Comparison of ENCODE assay signal across 8 cellular contexts in the genomic region with DNA sequence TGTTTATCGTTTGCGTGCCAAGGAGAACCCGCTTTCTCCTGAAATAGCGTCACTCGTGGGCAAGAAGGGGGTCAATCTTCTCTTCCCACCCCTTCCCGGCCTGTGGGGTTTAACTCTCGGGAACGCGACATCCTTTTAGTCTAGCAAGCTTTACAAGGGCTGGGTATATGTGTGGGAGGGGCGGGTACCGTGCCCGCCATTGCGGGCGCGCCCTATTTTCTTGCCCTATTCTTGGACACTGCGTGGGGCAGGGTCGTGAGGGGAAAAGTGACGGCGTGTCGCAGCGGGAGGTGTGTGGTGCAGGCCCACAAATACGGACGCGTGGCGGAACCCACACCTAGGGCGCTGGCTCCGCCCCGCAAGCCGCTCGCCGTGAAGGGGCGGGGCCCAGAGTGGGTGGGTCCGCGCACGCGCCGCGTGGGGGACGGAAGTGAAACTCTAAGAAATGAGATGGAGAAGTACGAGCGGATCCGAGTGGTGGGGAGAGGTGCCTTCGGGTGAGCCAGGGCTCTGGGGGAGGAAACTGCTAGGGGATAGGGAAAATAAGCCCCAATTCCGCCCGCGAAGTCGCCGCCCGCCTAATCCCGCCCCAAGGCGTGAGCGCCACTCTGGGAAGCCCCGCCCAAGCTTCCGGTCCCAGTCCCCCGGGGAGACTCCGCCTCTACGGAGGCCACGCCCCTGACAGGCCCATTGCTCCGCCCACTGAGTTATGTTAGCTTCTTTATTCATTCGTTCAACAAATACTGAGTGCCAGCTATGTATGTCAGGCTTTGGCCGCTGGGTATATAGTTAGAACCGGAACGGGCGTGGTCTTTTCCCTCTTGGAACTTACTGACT. TPM values are rescaled to one million over a fixed set of nuclear protein-coding genes. Genes with fewer than 3 reads are reported as not detected.
DNase-seq lines count a peak whose midpoint lies in the region; ATAC-seq and TF ChIP-seq lines count a peak whose summit lies in the region.

Gene NEK8 (plus strand): TSS at position 425 of the 837 bp plus-strand sequence. CDS start 26 bp downstream, at position 451.

- H3K36me3 Mint-ChIP-seq in CD8-positive, alpha-beta T cell: peaks cover 22% of the 10 kb centered on the region
- peaks cover 14% of the 10 kb centered on the region for H3K36me3 Mint-ChIP-seq in memory B cell

- H3K27me3 Mint-ChIP-seq in CD8-positive, alpha-beta T cell (ENCODE audit: low read depth): no peaks in the 10 kb centered on the region
- H3K27me3 Mint-ChIP-seq in memory B cell: no peaks in the 10 kb centered on the region

- H3K4me1 ChIP-seq in CD8-positive, alpha-beta T cell (ENCODE audit: insufficient read depth, low read length): peaks cover 20% of the 10 kb centered on the region
- peaks cover 31% of the 10 kb centered on the region for H3K4me1 ChIP-seq in effector memory CD4-positive, alpha-beta T cell (ENCODE audit: control insufficient read depth, insufficient read depth, low read length, poor library complexity, severe bottlenecking)

- CTCF ChIA-PET in CD8-positive, alpha-beta T cell (lab: Charles Lee): interaction anchor here (0.7 to 15.3 kb wide), 17 partner anchors 9 to 389 kb away, joined by 3 to 532 read pairs (median 11); partner anchors contain the start of genes FAM222B, FLOT2, PHF12 and PROCA1

- H3K4me1 Mint-ChIP-seq in CD8-positive, alpha-beta T cell (ENCODE audit: low read depth): peaks cover 43% of the 10 kb centered on the region
- H3K4me1 Mint-ChIP-seq in memory B cell: peaks cover 37% of the 10 kb centered on the region

- peak within 1 kb of the TSS; percentile 99 for H3K27ac Mint-ChIP-seq in CD8-positive, alpha-beta T cell
- peak within 1 kb of the TSS; percentile 98 for H3K27ac Mint-ChIP-seq in memory B cell

- H3K27me3 ChIP-seq in CD8-positive, alpha-beta T cell (ENCODE audit: insufficient read depth, low read length): no peaks in the 10 kb centered on the region
- no peaks in the 10 kb centered on the region for H3K27me3 ChIP-seq in effector memory CD4-positive, alpha-beta T cell (replicated peaks; ENCODE audit: control insufficient read depth, insufficient read depth, low read length, poor library complexity, severe bottlenecking)

- ATAC-seq in CD8-positive, alpha-beta T cell: peak; percentile 69
- ATAC-seq in GM19463 (IDR thresholded peaks at IDR 0.05; ENCODE audit: unreplicated experiment) (peak; percentile 25), memory B cell (ENCODE audit: low read depth) (peak; percentile 61)

- POLR2A ChIA-PET in CD8-positive, alpha-beta T cell (lab: Charles Lee): interaction anchor here (0.6 to 6.8 kb wide), 6 partner anchors 9 to 222 kb away, joined by 3 to 187 read pairs (median 26); partner anchors contain the start of genes FAM222B, PHF12, RPL23A and TRAF4

- DNase-seq in CD8-positive, alpha-beta T cell: peak; percentile 95 to 99 (median 98)
- DNase-seq in HT-29 (ENCODE audit: low spot score): peak; percentile 99
- peak; percentile 90 for DNase-seq in NK-92 treated with Interleukin-12 subunit alpha and Interleukin-12 subunit beta, amount 100 ng/mL, for 24 hours (lab: John Stamatoyannopoulos, UW)
- peak; percentile 100 for DNase-seq in activated CD8-positive, alpha-beta memory T cell treated with anti-CD3 and anti-CD28 coated beads for 24 hours
- peak; percentile 95 to 96 (median 96) for DNase-seq in effector memory CD4-positive, alpha-beta T cell
- DNase-seq in memory B cell (ENCODE audit: low spot score in 2 of 2): peak; percentile 96 to 99
- DNase-seq in stimulated activated CD4-positive, alpha-beta T cell treated with anti-CD3 and anti-CD28 coated beads, TNF-alpha, amount 100 ng/mL, for 4 hours (ENCODE audit: low read depth in 3 of 3): peak; percentile 97 to 99 (median 98)

- TF ChIP-seq CTCF in CD8-positive, alpha-beta T cell (IDR thresholded peaks at IDR 0.05): no peak

- H3K36me3 ChIP-seq in CD8-positive, alpha-beta T cell (ENCODE audit: insufficient read depth, low read length): peaks cover 11% of the 10 kb centered on the region
- peaks cover 14% of the 10 kb centered on the region for H3K36me3 ChIP-seq in effector memory CD4-positive, alpha-beta T cell (ENCODE audit: control insufficient read depth, insufficient read depth, low read length)

- H3K4me3 ChIP-seq in CD8-positive, alpha-beta T cell (ENCODE audit: low read depth, low read length): peak within 1 kb of the TSS; percentile 92
- peak within 1 kb of the TSS; percentile 64 for H3K4me3 ChIP-seq in effector memory CD4-positive, alpha-beta T cell (ENCODE audit: insufficient read depth, low read depth, low read length, poor library complexity, severe bottlenecking)

- H3K9me3 Mint-ChIP-seq in CD8-positive, alpha-beta T cell: no peaks in the 10 kb centered on the region
- no peaks in the 10 kb centered on the region for H3K9me3 Mint-ChIP-seq in memory B cell

- H3K9me3 ChIP-seq in CD8-positive, alpha-beta T cell (ENCODE audit: low read length): no peaks in the 10 kb centered on the region
- H3K9me3 ChIP-seq in effector memory CD4-positive, alpha-beta T cell (ENCODE audit: control insufficient read depth, low read length): no peaks in the 10 kb centered on the region

- intact Hi-C loops in CD8-positive, alpha-beta T cell (cut with DNase I, micrococcal nuclease): loop anchor here (1.0 to 10.0 kb wide), 13 partner anchors 9 to 564 kb away; partner anchors contain the start of genes BLTP2 (in 2 of the 2), FAM222B (in 1 of the 2), NUFIP2 (in 1 of the 2) and RPL23A (in 1 of the 2)

- H3K4me3 Mint-ChIP-seq in CD8-positive, alpha-beta T cell: peak within 1 kb of the TSS; percentile 97
- peak within 1 kb of the TSS; percentile 90 for H3K4me3 Mint-ChIP-seq in memory B cell

- peak within 1 kb of the TSS; percentile 95 for H3K27ac ChIP-seq in CD8-positive, alpha-beta T cell (ENCODE audit: low read depth, low read length)
- H3K27ac ChIP-seq in effector memory CD4-positive, alpha-beta T cell (ENCODE audit: insufficient read depth, low read length, poor library complexity, severe bottlenecking): peak within 1 kb of the TSS; percentile 100

RNA-seq across cellular contexts. Expression of gene NEK8, which starts in this region (rescaled TPM):
- 1 to 10 TPM; 3.4 to 3.6 TPM for total RNA-seq in CD8-positive, alpha-beta T cell
- 13.9 and 15.0 TPM in 2 replicates for total RNA-seq in HT-29 (2014; rRNA removed; shearing (Covaris generic))

Comparison
In these comparisons a context has a peak if more than half of its experiments do, and no peak if none do; other contexts are left out.
1. Peak in every context shown above with its lines: DNase-seq, ATAC-seq, H3K4me3 ChIP-seq and H3K27ac ChIP-seq.